ENCODE assay signal across 21 cellular contexts in genomic region chr5:154390746-154391359, GRCh38. TPM values are rescaled to one million over a fixed set of nuclear protein-coding genes. Genes with fewer than 3 reads are reported as not detected.
A peak's percentile ranks its signal among the peaks of the same experiment; 100 is the strongest.
DNase-seq lines count a peak whose midpoint lies in the region; FAIRE-seq and TF ChIP-seq lines count a peak whose summit lies in the region.
"Had no signal": no experiment of that assay in that cellular context is flagged by ENCODE, and none has a peak within 500 bp of the region (broad histone marks: within the 10 kb centered on the region; RNA-seq: fewer than 3 reads in every experiment).

No MANE protein-coding gene starts in this region.

- H3K36me3 Mint-ChIP-seq in osteocyte (ENCODE audit: unreplicated experiment), result peaks cover 39% of the 10 kb centered on the region

- TF ChIP-seq RAD21 in H1 (IDR thresholded peaks at IDR 0.05 in 1 of 2, conservative IDR thresholded peaks at IDR 0.05 in 1 of 2; ENCODE audit: low read depth in 2 of 2, low read length in 2 of 2), result no peak

- no peaks in the 10 kb centered on the region for H3K9me3 Mint-ChIP-seq in osteocyte (ENCODE audit: unreplicated experiment)
- H3K9me3 Mint-ChIP-seq: CD4-positive, alpha-beta T cell had no signal

- no peak overlapping the region for H2BK5ac ChIP-seq in H1 (ENCODE audit: low read depth, low read length)

- no peak for TF ChIP-seq POLR2A in H1 (IDR thresholded peaks at IDR 0.05; ENCODE audit: control extremely low read depth in 1 of 2, low read depth in 2 of 2, low read length in 2 of 2)

- no peak overlapping the region for H2BK20ac ChIP-seq in H1 (ENCODE audit: low read length)

- H2BK15ac ChIP-seq in H1 (ENCODE audit: low read length), result no peak overlapping the region

- 73% methylated on average over 7 of the region's 7 CpGs; no CpG with 5 or more reads in 1 of the 2 experiments for WGBS in H1 (ENCODE audit: extremely low coverage in 1 of 2, insufficient coverage in 1 of 2, insufficient read length in 1 of 2, insufficient replicate concordance in 2 of 2, low coverage in 1 of 2, low lambda C conversion rate in 2 of 2, missing lambda C conversion rate in 1 of 2), 2 experiments

- H2BK12ac ChIP-seq in H1 (ENCODE audit: low read depth, low read length), result no peak overlapping the region

- H3K4ac ChIP-seq in H1 (replicated peaks; ENCODE audit: insufficient read length, low read depth, low read length), result no peak overlapping the region

- no peak overlapping the region for H3K4me3 Mint-ChIP-seq in osteocyte (ENCODE audit: unreplicated experiment)
- H3K4me3 Mint-ChIP-seq: CD4-positive, alpha-beta T cell had no signal

- H3K9ac ChIP-seq in H1 (replicated peaks in 1 of 4; ENCODE audit: extremely low read depth in 1 of 4, low read depth in 3 of 4, low read length in 3 of 4), result no peak overlapping the region
- H3K9ac ChIP-seq: BLaER1, GM23248 had no signal

- no peaks in the 10 kb centered on the region for H3K9me3 ChIP-seq in H1 (ENCODE audit: insufficient read depth in 2 of 2, low read depth in 1 of 2, low read length in 1 of 2)
- H3K9me3 ChIP-seq: BLaER1, Caco-2 had no signal

- no peaks in the 10 kb centered on the region for H3K79me2 ChIP-seq in H1 (ENCODE audit: control insufficient read depth in 1 of 2, insufficient read depth in 2 of 2, low read length in 2 of 2)

- H3K27me3 ChIP-seq in H1 (replicated peaks in 1 of 4; ENCODE audit: control insufficient read depth in 3 of 4, extremely low read depth in 1 of 4, insufficient read depth in 3 of 4, low read length in 3 of 4), result no peaks in the 10 kb centered on the region
- H3K27me3 ChIP-seq: BLaER1 had no signal

- H3K36me3 ChIP-seq in H1 (ENCODE audit: control insufficient read depth in 2 of 4, insufficient read depth in 4 of 4, low read length in 3 of 4), result no peaks in the 10 kb centered on the region

- no peak overlapping the region for H2AK5ac ChIP-seq in H1 (ENCODE audit: low read depth, low read length)

- no peak overlapping the region for H4K8ac ChIP-seq in H1 (ENCODE audit: extremely low read depth, insufficient read depth, low read length)

- H3K4me3 ChIP-seq in H1 (ENCODE audit: extremely low read depth in 1 of 4, insufficient read depth in 2 of 4, low read depth in 3 of 4, low read length in 4 of 4), result no peak overlapping the region
- H3K4me3 ChIP-seq: BLaER1, GM12878, GM23248, SK-N-MC had no signal

- peaks cover 34% of the 10 kb centered on the region for H3K4me1 Mint-ChIP-seq in osteocyte (ENCODE audit: unreplicated experiment)

- H4K5ac ChIP-seq in H1 (ENCODE audit: insufficient read length, low read depth, low read length), result no peak overlapping the region

- H3K79me1 ChIP-seq in H1 (ENCODE audit: low read depth, low read length), result no peaks in the 10 kb centered on the region

- TF ChIP-seq CTCF in H1 (IDR thresholded peaks at IDR 0.05; ENCODE audit: control extremely low read depth in 1 of 3, insufficient read depth in 1 of 3, low read depth in 1 of 3, low read length in 3 of 3), result no peak
- no peak for TF ChIP-seq CTCF in osteocyte (IDR thresholded peaks at IDR 0.05)

- no peak overlapping the region for H3K18ac ChIP-seq in H1 (ENCODE audit: extremely low read depth, low read length)

- no peak overlapping the region for H4K91ac ChIP-seq in H1 (replicated peaks; ENCODE audit: insufficient read length, low read length)

- H2BK120ac ChIP-seq in H1 (replicated peaks; ENCODE audit: low read depth, low read length), result no peak overlapping the region

- H3K56ac ChIP-seq in H1 (replicated peaks; ENCODE audit: insufficient read length, low read depth, low read length), result no peak overlapping the region

- no peak for TF ChIP-seq EP300 in H1 (IDR thresholded peaks at IDR 0.05; ENCODE audit: borderline replicate concordance in 1 of 2, low read depth in 2 of 2, low read length in 2 of 2)

- H3K4me2 ChIP-seq in H1 (ENCODE audit: insufficient read depth in 1 of 2, low read depth in 2 of 2, low read length in 2 of 2), result no peak overlapping the region
- H3K4me2 ChIP-seq: BLaER1 had no signal

- H3K14ac ChIP-seq in H1 (ENCODE audit: insufficient read length), result no peak overlapping the region

- FAIRE-seq in H1 (lab: Jason Lieb, UNC) (no peak), frontal cortex (lab: Jason Lieb, UNC) (no peak)
- FAIRE-seq: GM12878 had no signal

- POLR2A ChIA-PET in H1 (lab: Charles Lee; ENCODE audit: partially characterized antibody), result no interaction called here

- H3K27ac ChIP-seq in H1 (ENCODE audit: low read depth, low read length), result no peak overlapping the region
- H3K27ac ChIP-seq: BLaER1, GM23248, SK-N-MC had no signal

- H3K23me2 ChIP-seq in H1 (ENCODE audit: low read depth, low read length), result no peaks in the 10 kb centered on the region

- DNase-seq in NCI-H146 (lab: John Stamatoyannopoulos, UW) (peak; percentile 72), NCI-H82 treated with DMSO at 0.1 percent for 48 hours (lab: John Stamatoyannopoulos, UW; ENCODE audit: unreplicated experiment) (peak; percentile 38), H1 (ENCODE audit: low read depth in 1 of 2, low spot score in 2 of 2) (no peak), osteocyte (ENCODE audit: extremely low spot score, unreplicated experiment) (no peak), frontal cortex (ENCODE audit: low spot score in 2 of 2) (no peak), midbrain (lab: John Stamatoyannopoulos, UW) (no peak), COLO668 (lab: John Stamatoyannopoulos, UW; ENCODE audit: unreplicated experiment) (no peak)
- DNase-seq: Caco-2; CD4-positive, alpha-beta T cell; DMS 273 treated with DMSO at 0.1 percent for 48 hours; DND-41; GM23248; NCI-H1105 treated with DMSO at 0.1 percent for 48 hours; NCI-H1694 treated with DMSO at 0.1 percent for 48 hours; NCI-H2081 treated with DMSO at 0.1 percent for 48 hours; NCI-H510A treated with DMSO at 0.1 percent for 48 hours; NCI-H774; SW 1271 had no signal

- no peaks in the 10 kb centered on the region for H4K20me1 ChIP-seq in H1 (replicated peaks in 1 of 2; ENCODE audit: control insufficient read depth in 1 of 2, insufficient read depth in 2 of 2, low read length in 2 of 2)
- H4K20me1 ChIP-seq: BLaER1 had no signal

- H3K27ac Mint-ChIP-seq in osteocyte (ENCODE audit: unreplicated experiment), result peak overlapping the region; percentile 92
- H3K27ac Mint-ChIP-seq: CD4-positive, alpha-beta T cell had no signal

- H3K4me1 ChIP-seq in H1 (replicated peaks in 1 of 4; ENCODE audit: control insufficient read depth in 3 of 4, insufficient read depth in 4 of 4, low read length in 3 of 4), result peaks cover 0 to 11% (median under 1%) of the 10 kb centered on the region in 4 experiments; a peak in 5 of 7 replicates
- H3K4me1 ChIP-seq: BLaER1 had no signal

- CTCF ChIA-PET in H1 (lab: Charles Lee; ENCODE audit: partially characterized antibody), result no interaction called here

- H3K23ac ChIP-seq in H1 (ENCODE audit: insufficient read length), result no peak overlapping the region

- H2AFZ ChIP-seq in H1 (ENCODE audit: low read length), result no peak overlapping the region
- H2AFZ ChIP-seq: GM23248 had no signal

- no peaks in the 10 kb centered on the region for H3K27me3 Mint-ChIP-seq in osteocyte (ENCODE audit: unreplicated experiment)
- H3K27me3 Mint-ChIP-seq: CD4-positive, alpha-beta T cell had no signal

TF ChIP-seq in H1, 55 proteins besides CTCF, POLR2A, EP300 and RAD21:
- TF ChIP-seq BCL11A (IDR thresholded peaks at IDR 0.05; ENCODE audit: low read depth in 2 of 2, low read length in 2 of 2), result no peak
- peak; percentile 73 for TF ChIP-seq TEAD4 (IDR thresholded peaks at IDR 0.05; ENCODE audit: low read depth, low read length)
TF ChIP-seq in H1: peak in this region for 1.

RNA-seq across cellular contexts. Expression of gene SAP30L, which starts 54.9 kb away (rescaled TPM):
- 26.3 and 31.5 TPM in 2 replicates for total RNA-seq in H1 (2021; fragmentation: NEBNext Ultra II Directional; extraction: Animal tissue kit (Norgen Biotek cat#: 25700))
- polyA plus RNA-seq in H1 (2011; rRNA removed), result 8.3 and 12.2 TPM in 2 replicates
- polyA plus RNA-seq in H1 (2011; cell fraction: cytosol; rRNA removed), result 13.4 TPM
- polyA plus RNA-seq in H1 (2011; cell fraction: nucleus; rRNA removed), result 13.6 TPM
- polyA plus RNA-seq in H1 (2012, experiment 1 of 2), result 18.6 to 28.7 TPM (median 21.7 TPM) in 4 replicates
- polyA plus RNA-seq in H1 (2012, experiment 2 of 2), result 2.0 TPM
- polyA plus RNA-seq in H1 (2013, experiment 1 of 2), result 40.2 TPM
- 48.2 TPM for polyA plus RNA-seq in H1 (2013, experiment 2 of 2)
- polyA minus RNA-seq in H1 (2011; rRNA and poly(A)+ RNA removed), result 12.1 and 15.0 TPM in 2 replicates
- 16.7 TPM for polyA minus RNA-seq in H1 (2011; cell fraction: cytosol; rRNA and poly(A)+ RNA removed)
- polyA minus RNA-seq in H1 (2011; cell fraction: nucleus; rRNA and poly(A)+ RNA removed), result 10.0 TPM
- 45.9 and 53.2 TPM in 2 replicates for total RNA-seq in osteocyte
- 17.9 TPM for total RNA-seq in frontal cortex

Comparison
In these comparisons a context has a peak if more than half of its experiments do, and no peak if none do; other contexts are left out.
1. DNase-seq: peak in NCI-H146 (single experiment) and NCI-H82 treated with DMSO at 0.1 percent for 48 hours (single experiment); none in H1 (0 of 2), osteocyte (single experiment), frontal cortex (0 of 2), midbrain (single experiment) and COLO668 (single experiment).